8 cellular contexts compared by ENCODE assay signal in the genomic region with DNA sequence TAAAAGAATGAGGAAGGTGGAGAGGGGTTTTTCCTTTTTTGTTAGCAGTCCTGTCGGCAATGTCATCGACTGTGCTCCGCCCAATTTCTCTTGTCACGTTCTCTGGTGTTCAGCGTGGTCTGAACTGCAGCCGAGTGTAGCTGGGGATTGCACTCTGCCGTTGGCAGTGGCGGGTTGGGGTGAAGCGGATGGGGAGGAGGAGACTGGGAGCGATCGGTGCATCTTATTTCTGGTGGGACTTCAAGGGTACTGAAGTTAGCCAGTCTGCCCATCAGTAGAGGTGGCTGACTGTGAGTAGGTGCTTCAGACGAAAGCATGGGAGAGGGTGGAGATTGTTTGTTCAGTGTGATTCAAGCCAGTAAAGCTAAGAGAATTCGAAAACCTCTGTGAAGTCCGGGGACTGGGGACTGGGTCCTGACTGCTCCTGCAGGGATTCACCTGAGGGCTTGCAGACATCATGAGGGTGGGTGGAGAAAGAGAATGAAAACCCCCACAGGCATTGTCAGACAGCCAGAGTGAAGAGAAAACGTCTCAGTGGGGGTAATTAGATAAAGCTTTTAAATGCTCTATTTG. TPM values are rescaled to one million over a fixed set of nuclear protein-coding genes. Genes with fewer than 3 reads are reported as not detected.
DNase-seq lines count a peak whose midpoint lies in the region; ATAC-seq and TF ChIP-seq lines count a peak whose summit lies in the region.

No MANE protein-coding gene starts in this region.

- H3K36me3 Mint-ChIP-seq in activated naive CD4-positive, alpha-beta T cell treated with anti-CD3 and anti-CD28 coated beads for 36 hours (ENCODE audit: low read depth): peaks cover 6% of the 10 kb centered on the region

- H3K27me3 ChIP-seq in testis: no peaks in the 10 kb centered on the region

- no peak overlapping the region for H3K4me3 ChIP-seq in testis

- H3K27ac Mint-ChIP-seq in activated naive CD4-positive, alpha-beta T cell treated with anti-CD3 and anti-CD28 coated beads for 36 hours: peak overlapping the region; percentile 51

- peaks cover 37% of the 10 kb centered on the region for H3K4me1 ChIP-seq in testis

- peaks cover 74% of the 10 kb centered on the region for H3K4me1 Mint-ChIP-seq in activated naive CD4-positive, alpha-beta T cell treated with anti-CD3 and anti-CD28 coated beads for 36 hours (ENCODE audit: low read depth)

- intact Hi-C loops in activated naive CD4-positive, alpha-beta T cell treated with anti-CD3 and anti-CD28 coated beads for 36 hours (cut with micrococcal nuclease): loop anchor here (1.0 kb wide), 3 partner anchors 16 to 41 kb away; no protein-coding TSS in a partner anchor
- intact Hi-C loops in left colon (cut with DNase I, micrococcal nuclease) (no loop called here), testis (cut with DNase I; ENCODE audit: low total_unique reads) (no loop called here)

- ATAC-seq in left colon (peak; percentile 39), GM19351 (IDR thresholded peaks at IDR 0.05; ENCODE audit: unreplicated experiment) (no peak), GM18870 (IDR thresholded peaks at IDR 0.05; ENCODE audit: unreplicated experiment) (no peak)

- H3K4me3 Mint-ChIP-seq in activated naive CD4-positive, alpha-beta T cell treated with anti-CD3 and anti-CD28 coated beads for 36 hours: peak overlapping the region; percentile 73

- no peaks in the 10 kb centered on the region for H3K9me3 Mint-ChIP-seq in activated naive CD4-positive, alpha-beta T cell treated with anti-CD3 and anti-CD28 coated beads for 36 hours

- no peaks in the 10 kb centered on the region for H3K9me3 ChIP-seq in testis

- H3K36me3 ChIP-seq in testis (ENCODE audit: low read depth, missing control alignments): no peaks in the 10 kb centered on the region

- DNase-seq in NCI-H1417 (lab: John Stamatoyannopoulos, UW) (peak; percentile 49 to 57 (median 50)), NCI-H1417 treated with DMSO at 0.1 percent for 48 hours (lab: John Stamatoyannopoulos, UW) (no peak), NCI-H526 treated with DMSO at 0.1 percent for 48 hours (lab: John Stamatoyannopoulos, UW) (peak; percentile 36), left colon (peak; percentile 47 to 56), testis (peak; percentile 37)
- DNase-seq in activated naive CD4-positive, alpha-beta T cell treated with anti-CD3 and anti-CD28 coated beads for 36 hours: peak; percentile 72

- CTCF ChIA-PET in activated naive CD4-positive, alpha-beta T cell treated with anti-CD3 and anti-CD28 coated beads for 36 hours (lab: Charles Lee): interaction anchor here (1.9 kb wide), 1 partner anchor 33 kb away, joined by 7 read pairs; no protein-coding TSS in a partner anchor

- no peaks in the 10 kb centered on the region for H3K27me3 Mint-ChIP-seq in activated naive CD4-positive, alpha-beta T cell treated with anti-CD3 and anti-CD28 coated beads for 36 hours (ENCODE audit: low read depth)

- no peak for TF ChIP-seq POLR2A in testis (IDR thresholded peaks at IDR 0.05)

- WGBS in testis, 2 donors: 71% methylated on average over 15 of the region's 15 CpGs

- no peak for TF ChIP-seq CTCF in testis (IDR thresholded peaks at IDR 0.05)

- no peak overlapping the region for H3K27ac ChIP-seq in testis

RNA-seq across cellular contexts. Expression of gene RREB1, which starts 5.1 kb away (rescaled TPM):
- 10 to 100 TPM; 10.8 to 12.2 TPM for total RNA-seq in activated naive CD4-positive, alpha-beta T cell treated with anti-CD3 and anti-CD28 coated beads for 36 hours
- total RNA-seq in left colon (100 to 1,000 TPM in 1 of 2 donors, 10 to 100 TPM in 1; 76.9 to 101 TPM), testis (10 to 100 TPM; 75.0 to 79.2 TPM)
- 30.0 TPM for polyA plus RNA-seq in testis (ENCODE audit: insufficient read depth, low read depth, low replicate concordance)

Comparison
In these comparisons a context has a peak if more than half of its experiments do, and no peak if none do; other contexts are left out.
1. RNA of gene RREB1, which starts 5.1 kb away (total RNA-seq): 76.9 to 101 TPM in left colon and 75.0 to 79.2 TPM in testis; 10.8 to 12.2 TPM in activated naive CD4-positive, alpha-beta T cell treated with anti-CD3 and anti-CD28 coated beads for 36 hours; every median in the first group is over 4 times any median in the second.